ENCODE assay signal across 9 cellular contexts in the genomic region with DNA sequence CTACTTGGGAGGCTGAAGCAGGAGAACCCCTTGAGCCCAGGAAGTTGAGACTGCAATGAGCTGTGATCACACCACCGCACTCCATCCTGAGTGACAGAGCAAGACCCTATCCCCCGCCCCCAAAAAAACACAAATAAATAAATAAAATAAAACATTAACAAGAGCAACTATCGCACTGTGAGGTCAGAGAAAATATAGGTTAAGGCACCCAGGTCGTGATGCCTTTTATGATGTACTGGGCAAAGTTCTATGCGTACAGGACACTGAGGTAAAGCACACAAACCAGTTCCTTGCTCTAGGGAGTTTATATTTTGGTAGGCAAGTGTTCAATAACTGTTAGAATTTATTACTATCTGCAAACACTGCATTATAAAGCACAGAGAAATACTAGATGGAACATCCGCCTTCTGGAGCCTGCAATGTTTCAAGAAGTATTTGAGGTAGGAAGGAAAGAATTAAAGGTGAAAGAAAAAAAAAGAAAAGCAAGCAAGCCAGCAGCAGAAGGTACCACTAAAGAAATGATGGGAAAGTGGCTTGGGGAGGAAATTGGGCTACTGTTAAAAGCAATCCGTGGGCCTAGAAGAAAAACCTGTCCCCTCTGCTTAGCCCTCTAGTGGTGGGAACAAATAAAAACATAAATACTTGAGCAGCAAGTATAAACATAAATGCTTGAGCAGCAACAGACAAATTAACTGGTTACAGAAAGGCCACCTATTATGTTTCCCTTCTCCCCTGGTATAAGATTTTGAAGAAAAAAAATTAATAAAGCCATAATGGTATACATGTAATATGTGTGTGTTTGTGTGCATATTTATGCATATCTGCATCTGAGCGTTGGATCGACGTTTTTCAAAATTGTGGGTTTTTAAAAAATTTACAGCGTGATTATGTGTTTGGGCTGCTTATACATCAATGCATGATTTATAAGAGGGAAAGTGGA.
A peak's percentile ranks its signal among the peaks of the same experiment; 100 is the strongest.
DNase-seq lines count a peak whose midpoint lies in the region; ATAC-seq and TF ChIP-seq lines count a peak whose summit lies in the region.
"Had no signal": no experiment of that assay in that cellular context is flagged by ENCODE, and none has a peak within 500 bp of the region (broad histone marks: within the 10 kb centered on the region; RNA-seq: fewer than 3 reads in every experiment).

No MANE protein-coding gene starts in this region.

- H3K27ac ChIP-seq in HL-60 (replicated peaks), result no peak overlapping the region
- H3K27ac ChIP-seq in SU-DHL-6 (ENCODE audit: low read depth, low read length), result no peak overlapping the region

- H3K4me3 Mint-ChIP-seq in Caco-2 (ENCODE audit: unreplicated experiment), result no peak overlapping the region

- no peaks in the 10 kb centered on the region for H3K9me2 ChIP-seq in SU-DHL-6 (replicated peaks; ENCODE audit: insufficient read depth, low read length)

- H3K36me3 ChIP-seq in Caco-2 (ENCODE audit: control insufficient read depth, insufficient read depth, low read length) (no peaks in the 10 kb centered on the region), SU-DHL-6 (ENCODE audit: low read length) (no peaks in the 10 kb centered on the region)

- no peak overlapping the region for H3K4me3 ChIP-seq in Caco-2 (ENCODE audit: low read depth, low read length)
- H3K4me3 ChIP-seq in HL-60 (replicated peaks; ENCODE audit: insufficient read depth, low read length), result no peak overlapping the region
- no peak overlapping the region for H3K4me3 ChIP-seq in SU-DHL-6 (ENCODE audit: insufficient read depth, low read length, poor library complexity, severe bottlenecking)
- H3K4me3 ChIP-seq: lung had no signal

- H3K27me3 Mint-ChIP-seq in Caco-2 (ENCODE audit: insufficient read depth, unreplicated experiment), result peaks cover 14% of the 10 kb centered on the region

- H3K9me3 ChIP-seq in Caco-2 (no peaks in the 10 kb centered on the region), SU-DHL-6 (ENCODE audit: insufficient read depth, low read length) (no peaks in the 10 kb centered on the region)

- no peaks in the 10 kb centered on the region for H3K79me2 ChIP-seq in SU-DHL-6 (ENCODE audit: insufficient read depth, low read length)

- TF ChIP-seq CTCF in Caco-2 (IDR thresholded peaks at IDR 0.05; ENCODE audit: insufficient read depth in 1 of 2, low read depth in 1 of 2, low read length in 1 of 2, severe bottlenecking in 1 of 2, unreplicated experiment in 1 of 2), result peak; percentile 58 to 68
- peak; percentile 43 for TF ChIP-seq CTCF in HL-60 (IDR thresholded peaks at IDR 0.05; ENCODE audit: insufficient read depth, low read length)
- peak; percentile 87 for TF ChIP-seq CTCF in SU-DHL-6 (IDR thresholded peaks at IDR 0.05; ENCODE audit: insufficient read depth, low read length, poor library complexity, severe bottlenecking)

- H3K36me3 Mint-ChIP-seq in Caco-2 (ENCODE audit: insufficient read depth, unreplicated experiment), result no peaks in the 10 kb centered on the region

- H2AFZ ChIP-seq in SU-DHL-6 (ENCODE audit: low read depth, low read length, severe bottlenecking), result no peak overlapping the region

- no TSS peak for BruUV-seq in Caco-2 (replicated peaks; lab: Mats Ljungman, UMichigan)

- no peaks in the 10 kb centered on the region for H3K4me1 Mint-ChIP-seq in Caco-2 (ENCODE audit: low read depth, unreplicated experiment)

- no peaks in the 10 kb centered on the region for H3K4me1 ChIP-seq in Caco-2

- H3K27me3 ChIP-seq in Caco-2 (replicated peaks; ENCODE audit: control insufficient read depth, insufficient read depth, low read length), result no peaks in the 10 kb centered on the region; the same call in 1 of the 2 replicates
- peaks cover 3% of the 10 kb centered on the region for H3K27me3 ChIP-seq in HL-60 (ENCODE audit: insufficient read depth, poor library complexity, severe bottlenecking)
- no peaks in the 10 kb centered on the region for H3K27me3 ChIP-seq in SU-DHL-6 (ENCODE audit: low read length)

- DNase-seq in Caco-2, result peak in 1 of 2 experiments; percentile 11
- DNase-seq in HL-60 (ENCODE audit: low read depth in 1 of 2, low spot score in 1 of 2), result no peak
- peak; percentile 14 for DNase-seq in iPS DF 4.7 (ENCODE audit: extremely low read depth, low spot score)
- DNase-seq in NCI-H1694 (lab: John Stamatoyannopoulos, UW), result no peak
- no peak for DNase-seq in NCI-H128 (lab: John Stamatoyannopoulos, UW; ENCODE audit: unreplicated experiment)
- no peak for DNase-seq in NCI-H345 treated with DMSO at 0.1 percent for 48 hours (lab: John Stamatoyannopoulos, UW; ENCODE audit: unreplicated experiment)

- CTCF ChIA-PET in Caco-2 (lab: Charles Lee), result interaction anchor here (0.6 to 1.6 kb wide), 2 partner anchors 206 to 217 kb away, joined by 3 to 4 read pairs; no protein-coding TSS in a partner anchor

- H3K4me2 ChIP-seq in SU-DHL-6 (ENCODE audit: low read depth, low read length, poor library complexity, severe bottlenecking), result no peak overlapping the region

- no peaks in the 10 kb centered on the region for H3F3A ChIP-seq in SU-DHL-6 (ENCODE audit: insufficient read depth)

- no peaks in the 10 kb centered on the region for H3K9me3 Mint-ChIP-seq in Caco-2 (ENCODE audit: unreplicated experiment)

- no peak for ATAC-seq in GM21737 (IDR thresholded peaks at IDR 0.05; ENCODE audit: unreplicated experiment)

- no peaks in the 10 kb centered on the region for H4K20me1 ChIP-seq in SU-DHL-6 (ENCODE audit: low read depth, low read length)

- intact Hi-C loops in Caco-2 (cut with micrococcal nuclease; ENCODE audit: unreplicated experiment), result loop anchor here (1.0 kb wide), 1 partner anchor 206 kb away; no protein-coding TSS in a partner anchor

- H3K9ac ChIP-seq in SU-DHL-6 (ENCODE audit: low read length), result no peak overlapping the region

- POLR2A ChIA-PET in Caco-2 (lab: Charles Lee), result no interaction called here

- H3K27ac Mint-ChIP-seq in Caco-2 (ENCODE audit: unreplicated experiment), result no peak overlapping the region
